15 cellular contexts compared by ENCODE assay signal in the genomic region with DNA sequence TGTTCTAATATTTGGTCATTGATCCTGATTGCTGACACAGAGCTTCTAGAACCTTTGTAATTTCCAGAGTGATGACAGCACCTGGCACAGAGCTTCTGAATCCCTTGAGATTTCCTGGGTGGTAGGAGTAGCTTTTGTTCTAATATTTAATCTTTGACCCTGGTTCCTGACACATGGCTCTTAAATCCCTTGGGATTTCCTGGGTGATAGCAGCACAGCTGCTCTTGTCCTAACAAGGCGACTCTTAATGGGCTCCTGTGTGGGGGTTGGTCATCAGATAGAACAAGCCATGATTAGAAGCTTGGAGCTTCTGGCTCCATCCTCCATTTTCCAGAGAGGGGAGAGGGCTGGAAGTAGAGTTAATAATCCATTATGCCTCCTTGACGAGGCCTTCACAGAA. TPM values are rescaled to one million over a fixed set of nuclear protein-coding genes. Genes with fewer than 3 reads are reported as not detected.
DNase-seq lines count a peak whose midpoint lies in the region; ATAC-seq and TF ChIP-seq lines count a peak whose summit lies in the region.
"Had no signal": no experiment of that assay in that cellular context is flagged by ENCODE, and none has a peak within 500 bp of the region (broad histone marks: within the 10 kb centered on the region; RNA-seq: fewer than 3 reads in every experiment).

No MANE protein-coding gene starts in this region.

- no peak for ATAC-seq in GM18498 (IDR thresholded peaks at IDR 0.05; ENCODE audit: unreplicated experiment)
- ATAC-seq: GM23338, HCT116 had no signal

- TF ChIP-seq CTCF in BE2C (IDR thresholded peaks at IDR 0.05; ENCODE audit: low read depth, low read length) = no peak
- no peak for TF ChIP-seq CTCF in fibroblast of villous mesenchyme (IDR thresholded peaks at IDR 0.05; ENCODE audit: insufficient read depth, low read depth, low read length)
- no peak for TF ChIP-seq CTCF in Peyer's patch (IDR thresholded peaks at IDR 0.05)

- peaks cover 4% of the 10 kb centered on the region for H3K4me1 ChIP-seq in BE2C
- H3K4me1 ChIP-seq in Peyer's patch = no peaks in the 10 kb centered on the region

- no peak overlapping the region for H3K4me3 ChIP-seq in BE2C (ENCODE audit: low read depth, low read length)
- no peak overlapping the region for H3K4me3 ChIP-seq in fibroblast of villous mesenchyme (ENCODE audit: low read depth, low read length)
- no peak overlapping the region for H3K4me3 ChIP-seq in Peyer's patch
- H3K4me3 ChIP-seq: GM23338, PC-9, SK-N-MC had no signal

- DNase-seq in BE2C = peak; percentile 45
- peak; percentile 87 for DNase-seq in DMS153 (lab: John Stamatoyannopoulos, UW)
- peak; percentile 47 for DNase-seq in NCI-H524 treated with DMSO at 0.1 percent for 48 hours (lab: John Stamatoyannopoulos, UW)
- DNase-seq in fibroblast of villous mesenchyme (ENCODE audit: low read depth) = peak; percentile 32
- no peak for DNase-seq in Peyer's patch
- no peak for DNase-seq in T-helper 9 cell
- no peak for DNase-seq in stimulated activated CD4-positive, alpha-beta T cell treated with anti-CD3 and anti-CD28 coated beads, Interleukin-12 subunit alpha, Interleukin-12 subunit beta, amount 100 ng/mL, for 4 hours
- DNase-seq: GF-D8, NCI-H1930, NCI-H2227 treated with DMSO at 0.1 percent for 48 hours, PC-9 had no signal

- no peak for TF ChIP-seq POLR2A in Peyer's patch (IDR thresholded peaks at IDR 0.05)

- H3K36me3 ChIP-seq in BE2C (no peaks in the 10 kb centered on the region), Peyer's patch (no peaks in the 10 kb centered on the region)

- no peak overlapping the region for H3K27ac ChIP-seq in Peyer's patch
- H3K27ac ChIP-seq: PC-9, SK-N-MC had no signal

- no peaks in the 10 kb centered on the region for H3K27me3 ChIP-seq in BE2C
- H3K27me3 ChIP-seq in Peyer's patch = no peaks in the 10 kb centered on the region

- no peaks in the 10 kb centered on the region for H3K9me3 ChIP-seq in BE2C
- no peaks in the 10 kb centered on the region for H3K9me3 ChIP-seq in Peyer's patch

RNA-seq across cellular contexts. Expression of a gene that starts 18.4 kb away (rescaled TPM):
- 8.8 TPM for polyA plus RNA-seq in BE2C (2012; ENCODE audit: insufficient read depth, insufficient read length, low read depth)
- total RNA-seq in fibroblast of villous mesenchyme (4.7 and 7.1 TPM in 2 replicates), Peyer's patch (1 to 10 TPM in 3 of 4 donors, not detected in 1; 3.6 to 8.1 (median 6.3) TPM)

Comparison
In these comparisons a context has a peak if more than half of its experiments do, and no peak if none do; other contexts are left out.
1. DNase-seq: peak in BE2C (single experiment), DMS153 (single experiment), NCI-H524 treated with DMSO at 0.1 percent for 48 hours (single experiment) and fibroblast of villous mesenchyme (single experiment); none in Peyer's patch (0 of 3), T-helper 9 cell (single experiment) and stimulated activated CD4-positive, alpha-beta T cell treated with anti-CD3 and anti-CD28 coated beads, Interleukin-12 subunit alpha, Interleukin-12 subunit beta, amount 100 ng/mL, for 4 hours (single experiment).